ENCODE assay signal across 8 cellular contexts in the genomic region with DNA sequence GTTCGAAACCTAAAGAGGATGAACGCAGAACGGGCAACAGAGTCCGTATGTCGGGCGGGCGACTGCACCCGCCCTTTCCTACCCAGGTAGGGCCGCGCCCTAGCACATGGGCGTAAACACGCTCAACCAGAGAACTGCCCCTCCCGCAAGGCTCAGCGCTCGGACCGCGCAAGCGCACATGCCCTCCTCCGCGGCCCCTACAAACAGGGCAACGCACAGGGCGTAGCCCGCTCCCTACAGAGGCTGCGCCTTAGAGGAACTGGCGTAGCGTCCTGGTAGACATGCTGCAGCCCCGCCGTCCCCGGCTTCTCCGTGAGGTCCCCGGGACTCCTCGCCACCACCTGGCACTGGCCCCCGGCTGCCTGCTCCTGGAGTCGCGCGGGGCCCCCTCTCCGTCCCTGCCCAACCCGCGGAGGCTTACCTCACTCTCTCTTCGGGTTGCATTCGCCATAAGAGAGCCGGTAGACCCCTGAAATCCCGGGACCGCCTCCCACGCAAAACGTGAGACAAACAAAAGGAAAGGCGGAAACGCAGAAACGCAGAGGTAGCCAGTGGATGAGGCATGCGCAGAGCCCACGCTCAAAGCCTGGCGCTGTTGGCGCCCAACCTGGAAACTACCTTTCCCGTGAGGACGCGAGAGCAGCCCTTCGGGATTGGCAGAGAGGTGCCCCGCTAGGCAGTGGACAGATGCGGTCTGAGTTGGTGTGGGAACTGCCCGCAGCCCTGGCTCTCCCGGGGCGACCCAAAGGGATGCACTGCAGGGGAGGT. TPM values are rescaled to one million over a fixed set of nuclear protein-coding genes. Genes with fewer than 3 reads are reported as not detected.
DNase-seq lines count a peak whose midpoint lies in the region; ATAC-seq, FAIRE-seq and TF ChIP-seq lines count a peak whose summit lies in the region.

A gene (minus strand): TSS at position 518 of the 768 bp plus-strand sequence. CDS start 1,642 bp downstream, outside the sequence.

- TF ChIP-seq CTCF in MM.1S (IDR thresholded peaks at IDR 0.05; ENCODE audit: low read length) (no peak), fibroblast of villous mesenchyme (IDR thresholded peaks at IDR 0.05; ENCODE audit: insufficient read depth, low read depth, low read length) (no peak), neural cell (IDR thresholded peaks at IDR 0.05; ENCODE audit: poor library complexity, severe bottlenecking) (no peak)

- H3K4me1 Mint-ChIP-seq in stimulated activated naive CD8-positive, alpha-beta T cell treated with anti-CD3 and anti-CD28 coated beads, Interleukin-15, amount 100 ng/mL, for 72 hours, result peaks cover 38% of the 10 kb centered on the region

- FAIRE-seq in G401.6 (lab: Jason Lieb, UNC), result peak; percentile 93

- peak; percentile 53 for TF ChIP-seq RAD21 in neural cell (conservative IDR thresholded peaks at IDR 0.05)

- H3K27ac ChIP-seq in MM.1S (ENCODE audit: low read length) (peak within 1 kb of the TSS; percentile 94), neural cell (ENCODE audit: low read length) (peak within 1 kb of the TSS; percentile 93)

- H3K4me2 ChIP-seq in MM.1S (ENCODE audit: low read depth, low read length) (peak within 1 kb of the TSS; percentile 81), neural cell (ENCODE audit: low read length) (peak within 1 kb of the TSS; percentile 90)

- peaks cover 12% of the 10 kb centered on the region for H3K4me1 ChIP-seq in MM.1S (ENCODE audit: low read length)

- TF ChIP-seq EP300 in neural cell (conservative IDR thresholded peaks at IDR 0.05; ENCODE audit: poor library complexity, severe bottlenecking), result peak; percentile 68

- H3K36me3 ChIP-seq in MM.1S (replicated peaks; ENCODE audit: insufficient read depth, low read length) (no peaks in the 10 kb centered on the region), neural cell (ENCODE audit: insufficient read depth, low read length) (no peaks in the 10 kb centered on the region)

- peak within 1 kb of the TSS; percentile 80 for H2AFZ ChIP-seq in MM.1S (ENCODE audit: low read length)
- peak within 1 kb of the TSS; percentile 98 for H2AFZ ChIP-seq in neural cell (ENCODE audit: low read depth, low read length)

- H3K4me3 Mint-ChIP-seq in stimulated activated naive CD8-positive, alpha-beta T cell treated with anti-CD3 and anti-CD28 coated beads, Interleukin-15, amount 100 ng/mL, for 72 hours, result peak within 1 kb of the TSS; percentile 89 to 98

- H3K27me3 ChIP-seq in MM.1S (replicated peaks; ENCODE audit: insufficient read depth, low read length) (no peaks in the 10 kb centered on the region), neural cell (ENCODE audit: insufficient read depth, low read depth, low read length) (no peaks in the 10 kb centered on the region)

- H3K9ac ChIP-seq in MM.1S (ENCODE audit: low read length) (peak within 1 kb of the TSS; percentile 89), neural cell (ENCODE audit: low read length) (peak within 1 kb of the TSS; percentile 96)

- H4K20me1 ChIP-seq in MM.1S (ENCODE audit: insufficient read depth, low read length), result no peaks in the 10 kb centered on the region
- no peaks in the 10 kb centered on the region for H4K20me1 ChIP-seq in neural cell (ENCODE audit: insufficient read depth)

- peak within 1 kb of the TSS; percentile 88 for H3K4me3 ChIP-seq in MM.1S (ENCODE audit: low read length)
- H3K4me3 ChIP-seq in fibroblast of villous mesenchyme (ENCODE audit: low read depth, low read length), result peak within 1 kb of the TSS; percentile 73
- H3K4me3 ChIP-seq in neural cell (ENCODE audit: low read length), result peak within 1 kb of the TSS; percentile 81

- H3K9me3 ChIP-seq in MM.1S (replicated peaks; ENCODE audit: insufficient read depth, low read length) (no peaks in the 10 kb centered on the region), neural cell (ENCODE audit: low read length) (no peaks in the 10 kb centered on the region)

- H3K27me3 Mint-ChIP-seq in stimulated activated naive CD8-positive, alpha-beta T cell treated with anti-CD3 and anti-CD28 coated beads, Interleukin-15, amount 100 ng/mL, for 72 hours, result no peaks in the 10 kb centered on the region

- H3K79me2 ChIP-seq in MM.1S (ENCODE audit: low read length), result peaks cover 36% of the 10 kb centered on the region
- H3K79me2 ChIP-seq in neural cell (replicated peaks; ENCODE audit: insufficient read depth, low read length), result peaks cover 16% of the 10 kb centered on the region

- DNase-seq in HCEC 1CT (peak; percentile 93), MM.1S (peak; percentile 97), SHP77 treated with DMSO at 0.1 percent for 48 hours (lab: John Stamatoyannopoulos, UW) (peak; percentile 84), fibroblast of villous mesenchyme (ENCODE audit: low read depth) (peak; percentile 89)
- DNase-seq in activated effector memory CD4-positive, alpha-beta T cell treated with anti-CD3 and anti-CD28 coated beads, Interleukin-2, amount 50 U/mL, for 16 hours, result peak; percentile 98
- DNase-seq in stimulated activated naive CD8-positive, alpha-beta T cell treated with anti-CD3 and anti-CD28 coated beads, Interleukin-15, amount 100 ng/mL, for 72 hours, result peak; percentile 98

- no peaks in the 10 kb centered on the region for H3K9me3 Mint-ChIP-seq in stimulated activated naive CD8-positive, alpha-beta T cell treated with anti-CD3 and anti-CD28 coated beads, Interleukin-15, amount 100 ng/mL, for 72 hours

- H3F3A ChIP-seq in MM.1S (ENCODE audit: insufficient read depth, low read length), result peaks cover 4% of the 10 kb centered on the region; the same call in 1 of the 2 replicates
- H3F3A ChIP-seq in neural cell (ENCODE audit: insufficient read depth, low read length, poor library complexity, severe bottlenecking), result no peaks in the 10 kb centered on the region

- H3K27ac Mint-ChIP-seq in stimulated activated naive CD8-positive, alpha-beta T cell treated with anti-CD3 and anti-CD28 coated beads, Interleukin-15, amount 100 ng/mL, for 72 hours, result peak within 1 kb of the TSS; percentile 96 to 99

- peak; percentile 97 for ATAC-seq in stimulated activated naive CD8-positive, alpha-beta T cell treated with anti-CD3 and anti-CD28 coated beads, Interleukin-15, amount 100 ng/mL, for 72 hours

- no peaks in the 10 kb centered on the region for H3K9me2 ChIP-seq in MM.1S (replicated peaks; ENCODE audit: insufficient read depth, low read length)
- H3K9me2 ChIP-seq in neural cell (ENCODE audit: insufficient read depth, low read length), result no peaks in the 10 kb centered on the region

TF ChIP-seq in neural cell, 6 proteins besides CTCF, POLR2A, EP300 and RAD21:
- peak; percentile 43 for TF ChIP-seq SMC3 (conservative IDR thresholded peaks at IDR 0.05; ENCODE audit: poor library complexity)
- peak; percentile 69 for TF ChIP-seq TAF1 (IDR thresholded peaks at IDR 0.05; ENCODE audit: low read depth)
- peak; percentile 88 for TF ChIP-seq POLR2AphosphoS5 (IDR thresholded peaks at IDR 0.05)
- TF ChIP-seq MXI1 (conservative IDR thresholded peaks at IDR 0.05; ENCODE audit: poor library complexity, severe bottlenecking), result peak; percentile 95
- TF ChIP-seq EZH2 (IDR thresholded peaks at IDR 0.05; ENCODE audit: borderline replicate concordance, insufficient read depth, low read length, poor library complexity, severe bottlenecking), result no peak
- TF ChIP-seq, protein P1, sequence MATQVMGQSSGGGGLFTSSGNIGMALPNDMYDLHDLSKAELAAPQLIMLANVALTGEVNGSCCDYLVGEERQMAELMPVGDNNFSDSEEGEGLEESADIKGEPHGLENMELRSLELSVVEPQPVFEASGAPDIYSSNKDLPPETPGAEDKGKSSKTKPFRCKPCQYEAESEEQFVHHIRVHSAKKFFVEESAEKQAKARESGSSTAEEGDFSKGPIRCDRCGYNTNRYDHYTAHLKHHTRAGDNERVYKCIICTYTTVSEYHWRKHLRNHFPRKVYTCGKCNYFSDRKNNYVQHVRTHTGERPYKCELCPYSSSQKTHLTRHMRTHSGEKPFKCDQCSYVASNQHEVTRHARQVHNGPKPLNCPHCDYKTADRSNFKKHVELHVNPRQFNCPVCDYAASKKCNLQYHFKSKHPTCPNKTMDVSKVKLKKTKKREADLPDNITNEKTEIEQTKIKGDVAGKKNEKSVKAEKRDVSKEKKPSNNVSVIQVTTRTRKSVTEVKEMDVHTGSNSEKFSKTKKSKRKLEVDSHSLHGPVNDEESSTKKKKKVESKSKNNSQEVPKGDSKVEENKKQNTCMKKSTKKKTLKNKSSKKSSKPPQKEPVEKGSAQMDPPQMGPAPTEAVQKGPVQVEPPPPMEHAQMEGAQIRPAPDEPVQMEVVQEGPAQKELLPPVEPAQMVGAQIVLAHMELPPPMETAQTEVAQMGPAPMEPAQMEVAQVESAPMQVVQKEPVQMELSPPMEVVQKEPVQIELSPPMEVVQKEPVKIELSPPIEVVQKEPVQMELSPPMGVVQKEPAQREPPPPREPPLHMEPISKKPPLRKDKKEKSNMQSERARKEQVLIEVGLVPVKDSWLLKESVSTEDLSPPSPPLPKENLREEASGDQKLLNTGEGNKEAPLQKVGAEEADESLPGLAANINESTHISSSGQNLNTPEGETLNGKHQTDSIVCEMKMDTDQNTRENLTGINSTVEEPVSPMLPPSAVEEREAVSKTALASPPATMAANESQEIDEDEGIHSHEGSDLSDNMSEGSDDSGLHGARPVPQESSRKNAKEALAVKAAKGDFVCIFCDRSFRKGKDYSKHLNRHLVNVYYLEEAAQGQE (IDR thresholded peaks at IDR 0.05; ENCODE audit: borderline replicate concordance), result peak; percentile 88
TF ChIP-seq in neural cell: peak in this region for 5.

RNA-seq across cellular contexts. Expression of the gene that starts here (rescaled TPM):
- 6.1 and 7.8 TPM in 2 replicates for total RNA-seq in fibroblast of villous mesenchyme
- polyA plus RNA-seq in neural cell, result 49.5 and 50.0 TPM in 2 replicates
- 68.4 and 86.9 TPM in 2 replicates for polyA minus RNA-seq in neural cell

Comparison
In these comparisons a context has a peak if more than half of its experiments do, and no peak if none do; other contexts are left out.
1. Peak in every context shown above with its lines: DNase-seq, ATAC-seq, H3K4me3 ChIP-seq and H3K27ac ChIP-seq.